1 cellular context compared by ENCODE assay signal in the genomic region with DNA sequence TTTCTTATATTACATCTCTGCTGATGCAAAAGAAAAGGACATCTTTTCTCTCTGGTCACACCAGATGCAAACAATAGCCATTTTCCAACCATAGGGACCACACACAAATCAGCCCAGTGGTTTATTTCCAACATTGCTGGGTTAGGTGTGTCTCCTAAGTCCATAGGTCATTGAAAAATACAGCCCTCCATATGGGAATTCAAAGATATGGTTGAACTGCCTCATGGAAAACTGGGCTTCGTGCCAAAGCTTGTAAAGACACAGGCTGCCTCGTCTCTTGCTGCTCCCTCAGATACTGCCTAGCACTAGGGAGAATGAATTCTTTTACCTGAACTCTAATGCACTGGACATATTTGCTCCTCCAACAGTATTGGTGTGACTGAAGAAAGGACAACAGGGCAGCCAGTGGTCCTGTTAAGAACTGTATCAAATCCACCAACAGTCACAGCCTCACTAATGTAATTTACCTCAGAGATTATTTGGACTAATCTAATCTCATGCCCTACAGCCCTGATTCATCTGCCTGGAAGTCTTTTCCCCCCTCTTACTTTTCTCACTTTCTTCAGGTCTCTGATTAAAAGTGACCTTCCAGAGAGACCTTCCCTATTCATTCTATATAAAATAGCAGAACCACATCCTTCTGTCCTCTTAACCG.
TF ChIP-seq lines count a peak whose summit lies in the region.

No MANE protein-coding gene starts in this region.

TF ChIP-seq in GM23338, 12 proteins besides CTCF, POLR2A, EP300 and RAD21 (continued from another document):
- TF ChIP-seq ZNF462 (CRISPR knock-in tag; IDR thresholded peaks at IDR 0.05) (no peak), STAT1 (IDR thresholded peaks at IDR 0.05; ENCODE audit: unreplicated experiment) (no peak), NANOG (IDR thresholded peaks at IDR 0.05; ENCODE audit: borderline replicate concordance) (no peak), REST (IDR thresholded peaks at IDR 0.05; ENCODE audit: unreplicated experiment) (no peak), EZH2phosphoT487 (IDR thresholded peaks at IDR 0.05; ENCODE audit: unreplicated experiment) (no peak), CREB1 (CRISPR knock-in tag; IDR thresholded peaks at IDR 0.05; ENCODE audit: low read depth) (no peak), ZNF331 (CRISPR knock-in tag; IDR thresholded peaks at IDR 0.05; ENCODE audit: low read depth) (no peak), ZNF114 (CRISPR knock-in tag; IDR thresholded peaks at IDR 0.05) (no peak)
- TF ChIP-seq, protein P1, sequence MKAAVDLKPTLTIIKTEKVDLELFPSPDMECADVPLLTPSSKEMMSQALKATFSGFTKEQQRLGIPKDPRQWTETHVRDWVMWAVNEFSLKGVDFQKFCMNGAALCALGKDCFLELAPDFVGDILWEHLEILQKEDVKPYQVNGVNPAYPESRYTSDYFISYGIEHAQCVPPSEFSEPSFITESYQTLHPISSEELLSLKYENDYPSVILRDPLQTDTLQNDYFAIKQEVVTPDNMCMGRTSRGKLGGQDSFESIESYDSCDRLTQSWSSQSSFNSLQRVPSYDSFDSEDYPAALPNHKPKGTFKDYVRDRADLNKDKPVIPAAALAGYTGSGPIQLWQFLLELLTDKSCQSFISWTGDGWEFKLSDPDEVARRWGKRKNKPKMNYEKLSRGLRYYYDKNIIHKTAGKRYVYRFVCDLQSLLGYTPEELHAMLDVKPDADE (IDR thresholded peaks at IDR 0.05): no peak
